In genomic region chr2:67008114-67008513, GRCh38 we compare ENCODE assay signal across 24 cellular contexts.
"Had no signal": no experiment of that assay in that cellular context is flagged by ENCODE, and none has a peak within 500 bp of the region (broad histone marks: within the 10 kb centered on the region; RNA-seq: fewer than 3 reads in every experiment).

No MANE protein-coding gene starts in this region.

- H3K36me3 ChIP-seq: breast epithelium, SJCRH30 had no signal

- H3K4me3 Mint-ChIP-seq: activated CD8-positive, alpha-beta T cell treated with anti-CD3 and anti-CD28 coated beads for 36 hours; activated naive CD4-positive, alpha-beta T cell treated with anti-CD3 and anti-CD28 coated beads, Interleukin-2, amount 10 ng/mL, durations not matched to agents 7 days and 5 days; activated naive CD8-positive, alpha-beta T cell treated with anti-CD3 and anti-CD28 coated beads for 36 hours; activated T-cell treated with anti-CD3 and anti-CD28 coated beads, Interleukin-2, amount 50 U/mL, for 72 hours had no signal

- ATAC-seq: activated CD4-positive, CD25-positive, alpha-beta regulatory T cell treated with anti-CD3 and anti-CD28 coated beads, Interleukin-2, amount 50 U/mL, for 24 hours; activated CD8-positive, alpha-beta T cell treated with anti-CD3 and anti-CD28 coated beads for 36 hours; activated T-cell treated with anti-CD3 and anti-CD28 coated beads, Interleukin-2, amount 50 U/mL, for 72 hours; Right ventricle myocardium inferior; SK-N-SH treated with all-trans-retinoic acid at 6 μM for 48 hours had no signal

- H3K27ac ChIP-seq: breast epithelium, SJCRH30 had no signal

- H3K27ac Mint-ChIP-seq: activated CD8-positive, alpha-beta T cell treated with anti-CD3 and anti-CD28 coated beads for 36 hours; activated naive CD4-positive, alpha-beta T cell treated with anti-CD3 and anti-CD28 coated beads, Interleukin-2, amount 10 ng/mL, durations not matched to agents 7 days and 5 days; activated naive CD8-positive, alpha-beta T cell treated with anti-CD3 and anti-CD28 coated beads for 36 hours; activated T-cell treated with anti-CD3 and anti-CD28 coated beads, Interleukin-2, amount 50 U/mL, for 72 hours; activated T-helper 2 cell treated with anti-CD3 and anti-CD28 coated beads, Interferon-gamma antibody, Interleukin-2, Interleukin-4, amounts not matched to agents 10 μg/mL and 5 μg/mL and 100 μg/mL, durations not matched to agents 14 hours and 24 hours and 36 hours had no signal

- H3K36me3 Mint-ChIP-seq: activated naive CD4-positive, alpha-beta T cell treated with anti-CD3 and anti-CD28 coated beads, Interleukin-2, amount 10 ng/mL, durations not matched to agents 7 days and 5 days; activated naive CD8-positive, alpha-beta T cell treated with anti-CD3 and anti-CD28 coated beads for 36 hours had no signal

- H3K27me3 Mint-ChIP-seq: activated CD8-positive, alpha-beta T cell treated with anti-CD3 and anti-CD28 coated beads for 36 hours; activated naive CD4-positive, alpha-beta T cell treated with anti-CD3 and anti-CD28 coated beads, Interleukin-2, amount 10 ng/mL, durations not matched to agents 7 days and 5 days; activated naive CD8-positive, alpha-beta T cell treated with anti-CD3 and anti-CD28 coated beads for 36 hours had no signal

- H3K27me3 ChIP-seq: breast epithelium had no signal

- DNase-seq: activated CD4-positive, alpha-beta T cell treated with anti-CD3 and anti-CD28 coated beads for 4 hours; activated CD8-positive, alpha-beta memory T cell treated with anti-CD3 and anti-CD28 coated beads, Interleukin-2, amount 50 U/mL, for 4 hours; activated CD8-positive, alpha-beta T cell treated with anti-CD3 and anti-CD28 coated beads for 36 hours; activated gamma-delta T cell treated with Interleukin-2 at 50 U/mL for 16 hours; activated naive CD4-positive, alpha-beta T cell treated with anti-CD3 and anti-CD28 coated beads, Interleukin-2, amount 10 ng/mL, durations not matched to agents 7 days and 5 days; activated naive CD8-positive, alpha-beta T cell treated with anti-CD3 and anti-CD28 coated beads for 36 hours; activated T-cell treated with anti-CD3 and anti-CD28 coated beads, Interleukin-2, amount 50 U/mL, for 72 hours; caudate nucleus; Kasumi-1; NCI-H1048; NCI-H146; NCI-H187 treated with DMSO at 0.1 percent for 48 hours; NCI-H2081 treated with DMSO at 0.1 percent for 48 hours; NCI-H446; NCI-H524; NCI-H82; RPMI8226; SJCRH30; SW 1271 had no signal

- H3K4me3 ChIP-seq: breast epithelium, SJCRH30 had no signal

- H3K4me1 ChIP-seq: breast epithelium, SJCRH30 had no signal

- H3K9me3 ChIP-seq: breast epithelium, SJCRH30 had no signal

- H3K9me3 Mint-ChIP-seq: activated CD8-positive, alpha-beta T cell treated with anti-CD3 and anti-CD28 coated beads for 36 hours; activated naive CD4-positive, alpha-beta T cell treated with anti-CD3 and anti-CD28 coated beads, Interleukin-2, amount 10 ng/mL, durations not matched to agents 7 days and 5 days; activated naive CD8-positive, alpha-beta T cell treated with anti-CD3 and anti-CD28 coated beads for 36 hours; activated T-cell treated with anti-CD3 and anti-CD28 coated beads, Interleukin-2, amount 50 U/mL, for 72 hours had no signal

- H3K4me1 Mint-ChIP-seq: activated naive CD4-positive, alpha-beta T cell treated with anti-CD3 and anti-CD28 coated beads, Interleukin-2, amount 10 ng/mL, durations not matched to agents 7 days and 5 days; activated naive CD8-positive, alpha-beta T cell treated with anti-CD3 and anti-CD28 coated beads for 36 hours had no signal
